8 cellular contexts compared by ENCODE assay signal in genomic region chr4:183797445-183798248, GRCh38.
DNase-seq lines count a peak whose midpoint lies in the region; ATAC-seq and TF ChIP-seq lines count a peak whose summit lies in the region.

No MANE protein-coding gene starts in this region.

- no peak overlapping the region for H3K27ac Mint-ChIP-seq in activated naive CD4-positive, alpha-beta T cell treated with anti-CD3 and anti-CD28 coated beads, Interleukin-2, amount 10 ng/mL, durations not matched to agents 7 days and 5 days

- peak; percentile 41 for DNase-seq in activated naive CD4-positive, alpha-beta T cell treated with anti-CD3 and anti-CD28 coated beads, Interleukin-2, amount 10 ng/mL, durations not matched to agents 7 days and 5 days
- DNase-seq in activated naive CD4-positive, alpha-beta T cell treated with Interleukin-2 at 50 U/mL for 16 hours: no peak
- DNase-seq in ascending aorta (ENCODE audit: low spot score in 2 of 2) (no peak), NCI-H2107 (lab: John Stamatoyannopoulos, UW) (no peak), cerebellar cortex (ENCODE audit: low spot score) (no peak)

- H3K9me3 Mint-ChIP-seq in activated naive CD4-positive, alpha-beta T cell treated with anti-CD3 and anti-CD28 coated beads, Interleukin-2, amount 10 ng/mL, durations not matched to agents 7 days and 5 days: peaks cover 3% of the 10 kb centered on the region

- H3K4me1 ChIP-seq in ascending aorta: peaks cover 0 to 2% of the 10 kb centered on the region in 2 donors
- peaks cover 0 to 2% (median 0%) of the 10 kb centered on the region in 3 donors for H3K4me1 ChIP-seq in skeletal muscle tissue (ENCODE audit: control insufficient read depth in 3 of 3, insufficient read depth in 3 of 3, low read length in 3 of 3)

- H3K27me3 Mint-ChIP-seq in activated naive CD4-positive, alpha-beta T cell treated with anti-CD3 and anti-CD28 coated beads, Interleukin-2, amount 10 ng/mL, durations not matched to agents 7 days and 5 days: peaks cover 77% of the 10 kb centered on the region

- CTCF ChIA-PET in activated naive CD4-positive, alpha-beta T cell treated with anti-CD3 and anti-CD28 coated beads, Interleukin-2, amount 10 ng/mL, durations not matched to agents 7 days and 5 days (lab: Charles Lee): no interaction called here

- intact Hi-C loops in ascending aorta (cut with DNase I): no loop called here

- H3K36me3 ChIP-seq in ascending aorta (no peaks in the 10 kb centered on the region), skeletal muscle tissue (ENCODE audit: control insufficient read depth in 3 of 3, insufficient read depth in 3 of 3, low read length in 3 of 3) (no peaks in the 10 kb centered on the region)

- no peak for TF ChIP-seq CTCF in ascending aorta (IDR thresholded peaks at IDR 0.05)

- peak overlapping the region in 1 of 3 donors; percentile 57 for H3K9ac ChIP-seq in skeletal muscle tissue (ENCODE audit: low read depth in 1 of 3, low read length in 3 of 3)

- no peak for ATAC-seq in GM21825 (IDR thresholded peaks at IDR 0.05; ENCODE audit: unreplicated experiment)

- H3K4me3 Mint-ChIP-seq in activated naive CD4-positive, alpha-beta T cell treated with anti-CD3 and anti-CD28 coated beads, Interleukin-2, amount 10 ng/mL, durations not matched to agents 7 days and 5 days: peak overlapping the region; percentile 51

- H3K27me3 ChIP-seq in ascending aorta (peaks cover 4% of the 10 kb centered on the region), skeletal muscle tissue (ENCODE audit: control insufficient read depth in 3 of 3, insufficient read depth in 3 of 3, low read length in 3 of 3) (peaks cover 12 to 24% (median 23%) of the 10 kb centered on the region in 3 donors)

- H3K9me3 ChIP-seq in ascending aorta: peaks cover 0 to 7% of the 10 kb centered on the region in 2 donors
- H3K9me3 ChIP-seq in skeletal muscle tissue (ENCODE audit: control insufficient read depth in 3 of 3, low read length in 3 of 3): peaks cover 4 to 9% (median 5%) of the 10 kb centered on the region in 3 donors

- H3K4me1 Mint-ChIP-seq in activated naive CD4-positive, alpha-beta T cell treated with anti-CD3 and anti-CD28 coated beads, Interleukin-2, amount 10 ng/mL, durations not matched to agents 7 days and 5 days: peaks cover 14% of the 10 kb centered on the region

- H3K27ac ChIP-seq in ascending aorta: no peak overlapping the region
- no peak overlapping the region for H3K27ac ChIP-seq in skeletal muscle tissue (ENCODE audit: low read depth, low read length)

- peak overlapping the region; percentile 59 to 62 for H3K4me3 ChIP-seq in ascending aorta
- peak overlapping the region; percentile 43 for H3K4me3 ChIP-seq in iPS-11a (ENCODE audit: low read depth, low read length)
- H3K4me3 ChIP-seq in skeletal muscle tissue (ENCODE audit: low read length in 3 of 3): peak overlapping the region; percentile 59 to 65 (median 65)

- H3K36me3 Mint-ChIP-seq in activated naive CD4-positive, alpha-beta T cell treated with anti-CD3 and anti-CD28 coated beads, Interleukin-2, amount 10 ng/mL, durations not matched to agents 7 days and 5 days: peaks cover 1% of the 10 kb centered on the region
